Comparison of ENCODE assay signal across 22 cellular contexts in the genomic region with DNA sequence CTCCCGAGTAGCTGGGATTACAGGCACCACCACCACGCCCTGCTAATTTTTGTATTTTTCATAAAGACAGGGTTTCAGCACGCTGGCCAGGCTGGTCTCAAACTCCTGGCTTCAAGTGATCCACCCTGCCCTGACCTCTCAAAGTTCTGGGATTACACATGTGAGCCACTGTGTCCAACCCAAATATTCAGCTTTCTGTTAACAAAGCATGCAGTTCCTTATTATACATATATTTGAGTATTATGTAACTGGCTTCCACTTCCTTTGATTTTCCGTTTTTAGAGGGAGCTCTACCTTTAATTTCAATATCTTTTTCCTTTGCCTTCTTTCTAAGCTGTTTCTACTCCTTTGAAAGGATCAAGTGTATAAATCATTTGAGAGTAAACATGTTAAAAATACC. TPM values are rescaled to one million over a fixed set of nuclear protein-coding genes. Genes with fewer than 3 reads are reported as not detected.
DNase-seq lines count a peak whose midpoint lies in the region; ATAC-seq and TF ChIP-seq lines count a peak whose summit lies in the region.
"Had no signal": no experiment of that assay in that cellular context is flagged by ENCODE, and none has a peak within 500 bp of the region (broad histone marks: within the 10 kb centered on the region; RNA-seq: fewer than 3 reads in every experiment).

No MANE protein-coding gene starts in this region.

- no peak overlapping the region for H3K4me2 ChIP-seq in trophoblast cell (ENCODE audit: low read length)
- H3K4me2 ChIP-seq: A549; BLaER1 treated with 17β-estradiol and CSF1 and Interleukin-3, amounts not matched to agents 10 nM and 100 nM; GM23338; KMS-11; SK-N-SH had no signal

- H3K4ac ChIP-seq in trophoblast cell (ENCODE audit: low read depth, low read length) = peak overlapping the region; percentile 40

- H3K4me3 ChIP-seq in Panc1 (ENCODE audit: low read depth in 2 of 2, low read length in 2 of 2) (no peak overlapping the region), trophoblast cell (ENCODE audit: low read depth, low read length) (no peak overlapping the region)
- H3K4me3 ChIP-seq: A549; BLaER1 treated with 17β-estradiol and CSF1 and Interleukin-3, amounts not matched to agents 10 nM and 100 nM; GM23338; Peyer's patch had no signal

- H3K27ac ChIP-seq in Panc1 (ENCODE audit: low read length) (no peak overlapping the region), trophoblast cell (ENCODE audit: low read depth, low read length) (no peak overlapping the region)
- H3K27ac ChIP-seq: A549; BLaER1 treated with 17β-estradiol and CSF1 and Interleukin-3, amounts not matched to agents 10 nM and 100 nM; KMS-11; Peyer's patch had no signal

- H3K79me2 ChIP-seq in trophoblast cell (ENCODE audit: control insufficient read depth, insufficient read depth, low read length, poor library complexity) = no peaks in the 10 kb centered on the region

- no peak overlapping the region for H2BK12ac ChIP-seq in trophoblast cell (ENCODE audit: low read length)

- no peaks in the 10 kb centered on the region for H3K79me1 ChIP-seq in trophoblast cell (ENCODE audit: low read length)

- no CpG with 5 or more reads among the region's 4 CpGs for WGBS in trophoblast cell (ENCODE audit: extremely low coverage, insufficient coverage, insufficient read length)

- peaks cover 60% of the 10 kb centered on the region for H3K4me1 ChIP-seq in Panc1 (ENCODE audit: control insufficient read depth, insufficient read depth, low read length)
- no peaks in the 10 kb centered on the region for H3K4me1 ChIP-seq in trophoblast cell (ENCODE audit: control insufficient read depth in 1 of 2, insufficient read depth in 2 of 2, low read length in 2 of 2)
- H3K4me1 ChIP-seq: Peyer's patch had no signal

- POLR2A ChIA-PET in Panc1 (lab: Charles Lee) = no interaction called here

- TF ChIP-seq CTCF in HFFc6 (IDR thresholded peaks at IDR 0.05) (no peak), Panc1 (IDR thresholded peaks at IDR 0.05) (no peak)

- H2BK120ac ChIP-seq in trophoblast cell (ENCODE audit: insufficient read depth, low read length, poor library complexity) = no peak overlapping the region

- no peak overlapping the region for H4K91ac ChIP-seq in trophoblast cell (ENCODE audit: low read depth, low read length)

- ATAC-seq in Panc1 (peak; percentile 39; the same call in 1 of the 2 replicates), left lobe of liver (peak; percentile 39)

- no peak overlapping the region for H2AK5ac ChIP-seq in trophoblast cell (ENCODE audit: low read length)

- DNase-seq in HFFc6 (no peak), Panc1 (ENCODE audit: low read depth, low spot score) (no peak), left lobe of liver (ENCODE audit: low spot score) (no peak), trophoblast cell (no peak), NAMALWA (ENCODE audit: low spot score) (no peak), NCI-H1105 (lab: John Stamatoyannopoulos, UW) (no peak)
- DNase-seq in stimulated activated naive CD4-positive, alpha-beta T cell treated with Interleukin-2 at 50 U/mL for 16 hours (lab: John Stamatoyannopoulos, UW) = no peak
- DNase-seq: AML-193; CD4-positive, alpha-beta memory T cell; COR-L47; DMS53; H9; MV-4-11; NCI-H2029; NCI-H526 treated with DMSO at 0.1 percent for 48 hours; Peyer's patch; SK-N-SH; SW 1271 had no signal

- H3K27me3 ChIP-seq in Panc1 (ENCODE audit: control insufficient read depth, insufficient read depth, low read length) (no peaks in the 10 kb centered on the region), trophoblast cell (ENCODE audit: insufficient read depth, low read length) (no peaks in the 10 kb centered on the region)
- H3K27me3 ChIP-seq: BLaER1 treated with 17β-estradiol and CSF1 and Interleukin-3, amounts not matched to agents 10 nM and 100 nM; Peyer's patch had no signal

- no TSS peak for BruUV-seq in Panc1 (replicated peaks; lab: Mats Ljungman, UMichigan)

- H3K18ac ChIP-seq in trophoblast cell (ENCODE audit: low read length) = no peak overlapping the region

- no peaks in the 10 kb centered on the region; the same call in 1 of the 2 replicates for H3K27me3 Mint-ChIP-seq in HFFc6 (ENCODE audit: insufficient read depth)
- H3K27me3 Mint-ChIP-seq: CD4-positive, alpha-beta memory T cell had no signal

- no peaks in the 10 kb centered on the region for H3K9me3 Mint-ChIP-seq in HFFc6
- H3K9me3 Mint-ChIP-seq: CD4-positive, alpha-beta memory T cell; GM23338; H9 had no signal

- peaks cover 9% of the 10 kb centered on the region for H3K36me3 Mint-ChIP-seq in HFFc6 (ENCODE audit: low read depth)

- H3K27ac Mint-ChIP-seq in HFFc6 = peak overlapping the region; percentile 10; the same call in 1 of the 2 replicates
- H3K27ac Mint-ChIP-seq: GM23338 had no signal

- no peaks in the 10 kb centered on the region for H3K9me3 ChIP-seq in Panc1 (ENCODE audit: control insufficient read depth, insufficient read depth, low read depth, low read length)
- H3K9me3 ChIP-seq in trophoblast cell (ENCODE audit: insufficient read depth, low read depth, low read length) = no peaks in the 10 kb centered on the region
- H3K9me3 ChIP-seq: A549; BLaER1 treated with 17β-estradiol and CSF1 and Interleukin-3, amounts not matched to agents 10 nM and 100 nM; Peyer's patch; SK-N-SH had no signal

- no peak overlapping the region for H4K8ac ChIP-seq in trophoblast cell (ENCODE audit: low read depth, low read length)

- CTCF ChIA-PET in Panc1 (lab: Charles Lee) = no interaction called here

- no peak overlapping the region for H3K23ac ChIP-seq in trophoblast cell (ENCODE audit: low read length)

- H4K12ac ChIP-seq in trophoblast cell (ENCODE audit: low read depth, low read length) = no peak overlapping the region

- peaks cover 63% of the 10 kb centered on the region for H3K4me1 Mint-ChIP-seq in HFFc6 (ENCODE audit: low read depth)

- H3K14ac ChIP-seq in trophoblast cell (ENCODE audit: low read length) = no peak overlapping the region

- H3K36me3 ChIP-seq in Panc1 (ENCODE audit: control insufficient read depth, insufficient read depth, low read length) (peaks cover 6% of the 10 kb centered on the region; the same call in 1 of the 2 replicates), trophoblast cell (ENCODE audit: control insufficient read depth in 1 of 2, insufficient read depth in 2 of 2, low read length in 2 of 2) (peaks cover 0 to 3% of the 10 kb centered on the region in 2 experiments)
- H3K36me3 ChIP-seq: Peyer's patch had no signal

- H3K4me3 Mint-ChIP-seq in HFFc6 = no peak overlapping the region
- H3K4me3 Mint-ChIP-seq: GM23338, H9 had no signal

- in situ Hi-C loops in Panc1 (cut with HindIII; ENCODE audit: low pct_unique_long_range_greater_than_20kb, low sequenced_read_pairs) = no loop called here

- intact Hi-C loops in Panc1 (cut with micrococcal nuclease; ENCODE audit: unreplicated experiment) = no loop called here

- H2AFZ ChIP-seq in trophoblast cell (ENCODE audit: insufficient read depth, low read length, poor library complexity) = no peak overlapping the region
- H2AFZ ChIP-seq: GM23338 had no signal

- H3K9ac ChIP-seq in trophoblast cell (ENCODE audit: low read length) = no peak overlapping the region
- H3K9ac ChIP-seq: BLaER1 treated with 17β-estradiol and CSF1 and Interleukin-3, amounts not matched to agents 10 nM and 100 nM; KMS-11; SK-N-SH had no signal

- no peak overlapping the region for H2BK5ac ChIP-seq in trophoblast cell (ENCODE audit: low read depth, low read length, poor library complexity)

RNA-seq across cellular contexts. Expression of gene TSC22D2, which starts 26.2 kb away (rescaled TPM):
- total RNA-seq in HFFc6 (2021; fragmentation: NEBNext Ultra II Directional; extraction: Animal tissue kit (Norgen Biotek cat#: 25700)) = 10 to 100 TPM; 56.8 to 81.2 (median 63.0) TPM
- 43.1 TPM for total RNA-seq in Panc1 (2021; ENCODE audit: unreplicated experiment)
- 16.4 TPM for polyA plus RNA-seq in Panc1 (2012; ENCODE audit: insufficient read length)
- 8.5 TPM for total RNA-seq in left lobe of liver
- polyA plus RNA-seq in trophoblast cell (2013) = 64.7 and 65.3 TPM in 2 replicates
